In genomic region chr1:110230381-110231199, GRCh38 we compare ENCODE assay signal across 20 cellular contexts.
"Had no signal": no experiment of that assay in that cellular context is flagged by ENCODE, and none has a peak within 500 bp of the region (broad histone marks: within the 10 kb centered on the region; RNA-seq: fewer than 3 reads in every experiment).

No MANE protein-coding gene starts in this region.

- H3K9me3 Mint-ChIP-seq: activated naive CD4-positive, alpha-beta T cell treated with anti-CD3 and anti-CD28 coated beads, Interleukin-2, amount 10 ng/mL, durations not matched to agents 7 days and 5 days; nephron progenitor cell; stimulated activated naive B cell treated with anti-CD40 and anti-IgM and Interleukin-4, amounts not matched to agents 10 μg/mL and 1 μg/mL and 100 μg/mL, for 72 hours had no signal

- H3K9me3 ChIP-seq: adrenal gland, transverse colon, vagina had no signal

- H3K36me3 Mint-ChIP-seq: activated CD8-positive, alpha-beta memory T cell treated with anti-CD3 and anti-CD28 coated beads, Interleukin-2, amount 10 ng/mL, durations not matched to agents 7 days and 5 days; activated naive CD4-positive, alpha-beta T cell treated with anti-CD3 and anti-CD28 coated beads, Interleukin-2, amount 10 ng/mL, durations not matched to agents 7 days and 5 days had no signal

- H3K27ac ChIP-seq: cardiac muscle cell, esophagus muscularis mucosa, gastroesophageal sphincter, heart left ventricle, left ventricle myocardium inferior, transverse colon, vagina, WERI-Rb-1 had no signal

- H3K27ac Mint-ChIP-seq: activated CD8-positive, alpha-beta memory T cell treated with anti-CD3 and anti-CD28 coated beads, Interleukin-2, amount 10 ng/mL, durations not matched to agents 7 days and 5 days; activated naive CD4-positive, alpha-beta T cell treated with anti-CD3 and anti-CD28 coated beads, Interleukin-2, amount 10 ng/mL, durations not matched to agents 7 days and 5 days; nephron progenitor cell; stimulated activated naive B cell treated with anti-CD40 and anti-IgM and Interleukin-4, amounts not matched to agents 10 μg/mL and 1 μg/mL and 100 μg/mL, for 72 hours; T-helper 17 cell had no signal

- H3K4me3 Mint-ChIP-seq: activated CD8-positive, alpha-beta memory T cell treated with anti-CD3 and anti-CD28 coated beads, Interleukin-2, amount 10 ng/mL, durations not matched to agents 7 days and 5 days; activated naive CD4-positive, alpha-beta T cell treated with anti-CD3 and anti-CD28 coated beads, Interleukin-2, amount 10 ng/mL, durations not matched to agents 7 days and 5 days; nephron progenitor cell; stimulated activated naive B cell treated with anti-CD40 and anti-IgM and Interleukin-4, amounts not matched to agents 10 μg/mL and 1 μg/mL and 100 μg/mL, for 72 hours; T-helper 17 cell had no signal

- H3K27me3 Mint-ChIP-seq: activated CD8-positive, alpha-beta memory T cell treated with anti-CD3 and anti-CD28 coated beads, Interleukin-2, amount 10 ng/mL, durations not matched to agents 7 days and 5 days; activated naive CD4-positive, alpha-beta T cell treated with anti-CD3 and anti-CD28 coated beads, Interleukin-2, amount 10 ng/mL, durations not matched to agents 7 days and 5 days; stimulated activated naive B cell treated with anti-CD40 and anti-IgM and Interleukin-4, amounts not matched to agents 10 μg/mL and 1 μg/mL and 100 μg/mL, for 72 hours; T-helper 17 cell had no signal

- H3K4me1 Mint-ChIP-seq: activated naive CD4-positive, alpha-beta T cell treated with anti-CD3 and anti-CD28 coated beads, Interleukin-2, amount 10 ng/mL, durations not matched to agents 7 days and 5 days had no signal

- H3K27me3 ChIP-seq: adrenal gland, cardiac muscle cell, esophagus muscularis mucosa, gastroesophageal sphincter, heart left ventricle, transverse colon, vagina had no signal

- H3K4me3 ChIP-seq: adrenal gland, cardiac muscle cell, esophagus muscularis mucosa, gastroesophageal sphincter, heart left ventricle, left ventricle myocardium inferior, transverse colon, vagina had no signal

- H3K36me3 ChIP-seq: adrenal gland, cardiac muscle cell, transverse colon had no signal

- H3K4me1 ChIP-seq: gastroesophageal sphincter had no signal

- DNase-seq: activated CD4-positive, alpha-beta T cell treated with anti-CD3 and anti-CD28 coated beads, Interleukin-2, amount 50 U/mL, for 48 hours; activated CD8-positive, alpha-beta memory T cell treated with anti-CD3 and anti-CD28 coated beads, Interleukin-2, amount 10 ng/mL, durations not matched to agents 7 days and 5 days; activated effector memory CD4-positive, alpha-beta T cell treated with Interleukin-2 at 50 U/mL for 16 hours; activated naive CD4-positive, alpha-beta T cell treated with anti-CD3 and anti-CD28 coated beads, Interleukin-2, amount 10 ng/mL, durations not matched to agents 7 days and 5 days; adrenal gland; dermis blood vessel endothelial cell; effector memory CD4-positive, alpha-beta T cell; kidney glomerular epithelial cell; left ventricle myocardium inferior; nephron progenitor cell; occipital lobe; stimulated activated naive B cell treated with anti-CD40 and anti-IgM and Interleukin-4, amounts not matched to agents 10 μg/mL and 1 μg/mL and 100 μg/mL, for 72 hours; T-helper 17 cell; transverse colon; WERI-Rb-1 had no signal
